24 cellular contexts compared by ENCODE assay signal in the genomic region with DNA sequence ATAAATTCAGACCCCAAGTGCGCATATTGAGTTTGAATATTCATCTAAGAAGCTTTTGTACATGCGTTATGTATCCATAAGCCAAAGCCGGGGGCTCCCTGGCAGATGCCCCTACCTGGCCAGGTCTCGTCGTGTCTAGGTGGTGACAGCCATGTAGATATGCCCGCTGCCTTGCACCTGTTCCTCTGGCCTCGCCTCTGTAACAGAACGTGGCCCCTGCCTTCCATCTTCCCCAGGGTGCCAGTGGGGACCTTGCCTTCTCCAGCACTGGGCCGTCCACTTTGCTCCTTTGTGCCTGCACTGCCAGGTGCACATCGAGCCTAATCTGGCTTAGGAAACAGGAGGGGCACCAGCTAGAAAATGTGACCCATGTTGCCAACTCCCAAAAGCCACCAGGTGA.
"Had no signal": no experiment of that assay in that cellular context is flagged by ENCODE, and none has a peak within 500 bp of the region (broad histone marks: within the 10 kb centered on the region; RNA-seq: fewer than 3 reads in every experiment).

No MANE protein-coding gene starts in this region.

- H3K4me3 ChIP-seq: cardiac muscle cell, Peyer's patch, SJCRH30 had no signal

- H3K4me3 Mint-ChIP-seq: activated CD4-positive, alpha-beta T cell treated with anti-CD3 and anti-CD28 coated beads for 36 hours; activated CD8-positive, alpha-beta T cell treated with anti-CD3 and anti-CD28 coated beads for 36 hours; activated naive CD4-positive, alpha-beta T cell treated with anti-CD3 and anti-CD28 coated beads, Interleukin-2, amount 10 ng/mL, durations not matched to agents 7 days and 5 days; activated naive CD8-positive, alpha-beta T cell treated with anti-CD3 and anti-CD28 coated beads for 36 hours; activated T-cell treated with anti-CD3 and anti-CD28 coated beads, Interleukin-2, amount 50 U/mL, for 72 hours had no signal

- DNase-seq: activated CD4-positive, alpha-beta T cell treated with anti-CD3 and anti-CD28 coated beads for 36 hours; activated CD8-positive, alpha-beta memory T cell treated with anti-CD3 and anti-CD28 coated beads, Interleukin-2, amount 50 U/mL, for 4 hours; activated CD8-positive, alpha-beta T cell treated with anti-CD3 and anti-CD28 coated beads for 36 hours; activated gamma-delta T cell treated with Interleukin-2 at 50 U/mL for 16 hours; activated naive CD4-positive, alpha-beta T cell treated with anti-CD3 and anti-CD28 coated beads, Interleukin-2, amount 10 ng/mL, durations not matched to agents 7 days and 5 days; activated naive CD8-positive, alpha-beta T cell treated with anti-CD3 and anti-CD28 coated beads for 36 hours; activated T-cell treated with anti-CD3 and anti-CD28 coated beads, Interleukin-2, amount 50 U/mL, for 72 hours; brain microvascular endothelial cell; MM.1S; NCI-H1105 treated with DMSO at 0.1 percent for 48 hours; NCI-H1436 treated with DMSO at 0.1 percent for 48 hours; NCI-H187; NCI-H2081; NCI-H446; NCI-H524; Peyer's patch; Right ventricle myocardium superior; SJCRH30; SK-N-SH; T-helper 1 cell had no signal

- H3K9me3 Mint-ChIP-seq: activated CD8-positive, alpha-beta T cell treated with anti-CD3 and anti-CD28 coated beads for 36 hours; activated naive CD4-positive, alpha-beta T cell treated with anti-CD3 and anti-CD28 coated beads, Interleukin-2, amount 10 ng/mL, durations not matched to agents 7 days and 5 days; activated naive CD8-positive, alpha-beta T cell treated with anti-CD3 and anti-CD28 coated beads for 36 hours; activated T-cell treated with anti-CD3 and anti-CD28 coated beads, Interleukin-2, amount 50 U/mL, for 72 hours; activated T-helper 2 cell treated with anti-CD3 and anti-CD28 coated beads, Interferon-gamma antibody, Interleukin-2, Interleukin-4, amounts not matched to agents 10 μg/mL and 5 μg/mL and 100 μg/mL, durations not matched to agents 14 hours and 24 hours and 36 hours had no signal

- H3K4me1 Mint-ChIP-seq: activated CD4-positive, alpha-beta T cell treated with anti-CD3 and anti-CD28 coated beads for 36 hours; activated naive CD4-positive, alpha-beta T cell treated with anti-CD3 and anti-CD28 coated beads, Interleukin-2, amount 10 ng/mL, durations not matched to agents 7 days and 5 days; activated naive CD8-positive, alpha-beta T cell treated with anti-CD3 and anti-CD28 coated beads for 36 hours had no signal

- ATAC-seq: activated CD4-positive, alpha-beta T cell treated with anti-CD3 and anti-CD28 coated beads for 36 hours; activated CD8-positive, alpha-beta T cell treated with anti-CD3 and anti-CD28 coated beads for 36 hours; activated T-cell treated with anti-CD3 and anti-CD28 coated beads, Interleukin-2, amount 50 U/mL, for 72 hours had no signal

- H3K27ac Mint-ChIP-seq: activated CD4-positive, alpha-beta T cell treated with anti-CD3 and anti-CD28 coated beads for 36 hours; activated CD8-positive, alpha-beta T cell treated with anti-CD3 and anti-CD28 coated beads for 36 hours; activated naive CD4-positive, alpha-beta T cell treated with anti-CD3 and anti-CD28 coated beads, Interleukin-2, amount 10 ng/mL, durations not matched to agents 7 days and 5 days; activated naive CD8-positive, alpha-beta T cell treated with anti-CD3 and anti-CD28 coated beads for 36 hours; activated T-cell treated with anti-CD3 and anti-CD28 coated beads, Interleukin-2, amount 50 U/mL, for 72 hours; activated T-helper 2 cell treated with anti-CD3 and anti-CD28 coated beads, Interferon-gamma antibody, Interleukin-2, Interleukin-4, amounts not matched to agents 10 μg/mL and 5 μg/mL and 100 μg/mL, durations not matched to agents 14 hours and 24 hours and 36 hours had no signal

- H3K27me3 ChIP-seq: brain microvascular endothelial cell, cardiac muscle cell, Peyer's patch, SJCRH30 had no signal

- H3K27ac ChIP-seq: brain microvascular endothelial cell, cardiac muscle cell, Peyer's patch, RWPE1, SJCRH30, VCaP had no signal

- H3K27me3 Mint-ChIP-seq: activated naive CD4-positive, alpha-beta T cell treated with anti-CD3 and anti-CD28 coated beads, Interleukin-2, amount 10 ng/mL, durations not matched to agents 7 days and 5 days; activated naive CD8-positive, alpha-beta T cell treated with anti-CD3 and anti-CD28 coated beads for 36 hours had no signal

- H3K36me3 ChIP-seq: brain microvascular endothelial cell, cardiac muscle cell, Peyer's patch, SJCRH30 had no signal

- H3K36me3 Mint-ChIP-seq: activated naive CD4-positive, alpha-beta T cell treated with anti-CD3 and anti-CD28 coated beads, Interleukin-2, amount 10 ng/mL, durations not matched to agents 7 days and 5 days; activated naive CD8-positive, alpha-beta T cell treated with anti-CD3 and anti-CD28 coated beads for 36 hours had no signal

- H3K9me3 ChIP-seq: Peyer's patch, SJCRH30, SK-N-SH had no signal
